ENCODE assay signal across 31 cellular contexts in the genomic region with DNA sequence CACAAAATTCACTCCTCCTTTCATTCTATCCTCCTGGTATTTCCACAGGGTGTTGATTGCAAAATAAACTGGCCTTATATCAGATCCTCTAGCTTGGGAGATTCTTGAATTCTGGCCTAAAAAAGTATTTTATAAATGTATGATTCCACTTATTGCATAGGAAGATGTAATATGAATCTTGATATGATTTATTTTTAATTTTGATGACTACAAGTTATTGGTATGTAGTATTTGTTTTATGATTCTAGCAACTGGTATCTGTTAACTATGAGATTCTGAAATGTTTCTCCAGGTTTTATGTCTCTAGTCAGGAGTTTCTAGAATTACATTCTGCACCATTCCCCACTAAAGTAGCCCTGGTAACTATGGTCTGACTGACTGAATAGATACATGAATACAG.
"Had no signal": no experiment of that assay in that cellular context is flagged by ENCODE, and none has a peak within 500 bp of the region (broad histone marks: within the 10 kb centered on the region; RNA-seq: fewer than 3 reads in every experiment).

No MANE protein-coding gene starts in this region.

- H3K4me1 Mint-ChIP-seq: activated CD4-positive, alpha-beta T cell treated with anti-CD3 and anti-CD28 coated beads, Interleukin-2, amount 10 ng/mL, durations not matched to agents 24 days and 14 days; activated naive CD4-positive, alpha-beta T cell treated with anti-CD3 and anti-CD28 coated beads, Interleukin-2, amount 10 ng/mL, durations not matched to agents 7 days and 5 days; natural killer cell; stimulated activated naive B cell treated with anti-CD40 and anti-IgM and Interleukin-4, amounts not matched to agents 10 μg/mL and 1 μg/mL and 100 μg/mL, for 72 hours; T-helper 17 cell had no signal

- H3K4me1 ChIP-seq: heart left ventricle, left lung, neural progenitor cell, stomach, thyroid gland, upper lobe of left lung had no signal

- H3K27me3 ChIP-seq: heart left ventricle, left lung, neural progenitor cell, stomach, thyroid gland, upper lobe of left lung had no signal

- H3K27me3 Mint-ChIP-seq: activated CD4-positive, alpha-beta T cell treated with anti-CD3 and anti-CD28 coated beads, Interleukin-2, amount 10 ng/mL, durations not matched to agents 24 days and 14 days; activated naive CD4-positive, alpha-beta T cell treated with anti-CD3 and anti-CD28 coated beads, Interleukin-2, amount 10 ng/mL, durations not matched to agents 7 days and 5 days; activated T-cell treated with anti-CD3 and anti-CD28 coated beads, Interleukin-2, amount 50 U/mL, for 24 hours had no signal

- H3K4me2 ChIP-seq: neural progenitor cell, smooth muscle cell had no signal

- ATAC-seq: activated CD4-positive, CD25-positive, alpha-beta regulatory T cell treated with anti-CD3 and anti-CD28 coated beads, Interleukin-2, amount 50 U/mL, for 24 hours; heart left ventricle; left lung; natural killer cell; sciatic nerve; stimulated activated naive B cell treated with anti-CD40 and anti-IgM and Interleukin-4, amounts not matched to agents 10 μg/mL and 1 μg/mL and 100 μg/mL, for 72 hours; T-helper 17 cell had no signal

- H3K27ac Mint-ChIP-seq: activated CD4-positive, alpha-beta memory T cell treated with anti-CD3 and anti-CD28 coated beads for 36 hours; activated CD4-positive, alpha-beta T cell treated with anti-CD3 and anti-CD28 coated beads, Interleukin-2, amount 10 ng/mL, durations not matched to agents 24 days and 14 days; activated naive CD4-positive, alpha-beta T cell treated with anti-CD3 and anti-CD28 coated beads, Interleukin-2, amount 10 ng/mL, durations not matched to agents 7 days and 5 days; activated naive CD8-positive, alpha-beta T cell treated with anti-CD3 and anti-CD28 coated beads, Interleukin-2, amount 10 ng/mL, durations not matched to agents 7 days and 5 days; activated T-cell treated with anti-CD3 and anti-CD28 coated beads, Interleukin-2, amount 50 U/mL, for 24 hours; natural killer cell; neural progenitor cell; stimulated activated naive B cell treated with anti-CD40 and anti-IgM and Interleukin-4, amounts not matched to agents 10 μg/mL and 1 μg/mL and 100 μg/mL, for 72 hours; T-helper 17 cell had no signal

- H3K4me3 ChIP-seq: heart left ventricle, left lung, lung, neural progenitor cell, smooth muscle cell, stomach, thyroid gland, upper lobe of left lung had no signal

- H3K9me3 ChIP-seq: heart left ventricle, left lung, stomach, thyroid gland, upper lobe of left lung had no signal

- H3K36me3 Mint-ChIP-seq: activated CD4-positive, alpha-beta memory T cell treated with anti-CD3 and anti-CD28 coated beads for 36 hours; activated naive CD4-positive, alpha-beta T cell treated with anti-CD3 and anti-CD28 coated beads, Interleukin-2, amount 10 ng/mL, durations not matched to agents 7 days and 5 days; activated naive CD8-positive, alpha-beta T cell treated with anti-CD3 and anti-CD28 coated beads, Interleukin-2, amount 10 ng/mL, durations not matched to agents 7 days and 5 days; natural killer cell; neural progenitor cell; stimulated activated naive B cell treated with anti-CD40 and anti-IgM and Interleukin-4, amounts not matched to agents 10 μg/mL and 1 μg/mL and 100 μg/mL, for 72 hours had no signal

- DNase-seq: activated CD4-positive, alpha-beta memory T cell treated with anti-CD3 and anti-CD28 coated beads for 36 hours; activated CD4-positive, alpha-beta T cell treated with anti-CD3 and anti-CD28 coated beads, Interleukin-2, amount 10 ng/mL, durations not matched to agents 24 days and 14 days; activated CD8-positive, alpha-beta memory T cell treated with anti-CD3 and anti-CD28 coated beads, Interleukin-2, amount 50 U/mL, for 48 hours; activated gamma-delta T cell; activated naive CD4-positive, alpha-beta T cell treated with anti-CD3 and anti-CD28 coated beads, Interleukin-2, amount 10 ng/mL, durations not matched to agents 7 days and 5 days; activated naive CD8-positive, alpha-beta T cell treated with anti-CD3 and anti-CD28 coated beads, Interleukin-2, amount 10 ng/mL, durations not matched to agents 7 days and 5 days; activated T-cell treated with anti-CD3 and anti-CD28 coated beads, Interleukin-2, amount 50 U/mL, for 24 hours; amniotic stem cell; central memory CD4-positive, alpha-beta T cell; effector CD8-positive, alpha-beta T cell; heart left ventricle; left lung; mesendoderm; natural killer cell; occipital lobe; retina; stimulated activated CD4-positive, alpha-beta T cell treated with anti-CD3 and anti-CD28 coated beads, Interleukin-15, amount 100 ng/mL, for 24 hours; stimulated activated CD4-positive, alpha-beta T cell treated with anti-CD3 and anti-CD28 coated beads, Interleukin-2, amount 100 ng/mL, for 24 hours; stimulated activated naive B cell treated with anti-CD40 and anti-IgM and Interleukin-4, amounts not matched to agents 10 μg/mL and 1 μg/mL and 100 μg/mL, for 72 hours; stomach; SW 1271; T-helper 17 cell; T1000; thyroid gland; upper lobe of left lung; WERI-Rb-1 had no signal

- H3K9ac ChIP-seq: neural progenitor cell had no signal

- H3K9me3 Mint-ChIP-seq: activated CD4-positive, alpha-beta memory T cell treated with anti-CD3 and anti-CD28 coated beads for 36 hours; activated naive CD4-positive, alpha-beta T cell treated with anti-CD3 and anti-CD28 coated beads, Interleukin-2, amount 10 ng/mL, durations not matched to agents 7 days and 5 days; activated naive CD8-positive, alpha-beta T cell treated with anti-CD3 and anti-CD28 coated beads, Interleukin-2, amount 10 ng/mL, durations not matched to agents 7 days and 5 days; natural killer cell; neural progenitor cell had no signal

- H3K4me3 Mint-ChIP-seq: activated CD4-positive, alpha-beta memory T cell treated with anti-CD3 and anti-CD28 coated beads for 36 hours; activated CD4-positive, alpha-beta T cell treated with anti-CD3 and anti-CD28 coated beads, Interleukin-2, amount 10 ng/mL, durations not matched to agents 24 days and 14 days; activated naive CD4-positive, alpha-beta T cell treated with anti-CD3 and anti-CD28 coated beads, Interleukin-2, amount 10 ng/mL, durations not matched to agents 7 days and 5 days; activated naive CD8-positive, alpha-beta T cell treated with anti-CD3 and anti-CD28 coated beads, Interleukin-2, amount 10 ng/mL, durations not matched to agents 7 days and 5 days; activated T-cell treated with anti-CD3 and anti-CD28 coated beads, Interleukin-2, amount 50 U/mL, for 24 hours; natural killer cell; neural progenitor cell; stimulated activated naive B cell treated with anti-CD40 and anti-IgM and Interleukin-4, amounts not matched to agents 10 μg/mL and 1 μg/mL and 100 μg/mL, for 72 hours; T-helper 17 cell had no signal

- H2AFZ ChIP-seq: neural progenitor cell had no signal

- H3K27ac ChIP-seq: heart left ventricle, left lung, neural progenitor cell, stomach, thyroid gland, upper lobe of left lung, WERI-Rb-1 had no signal

- H3K36me3 ChIP-seq: heart left ventricle, left lung, neural progenitor cell, stomach, thyroid gland, upper lobe of left lung, WERI-Rb-1 had no signal
